9 cellular contexts compared by ENCODE assay signal in genomic region chr11:62538470-62539237, GRCh38. TPM values are rescaled to one million over a fixed set of nuclear protein-coding genes. Genes with fewer than 3 reads are reported as not detected.
DNase-seq lines count a peak whose midpoint lies in the region; ATAC-seq and TF ChIP-seq lines count a peak whose summit lies in the region.
"Had no signal": no experiment of that assay in that cellular context is flagged by ENCODE, and none has a peak within 500 bp of the region (broad histone marks: within the 10 kb centered on the region; RNA-seq: fewer than 3 reads in every experiment).

No MANE protein-coding gene starts in this region.

- H3K4me1 Mint-ChIP-seq in CD8-positive, alpha-beta T cell (ENCODE audit: low read depth) = peaks cover 47% of the 10 kb centered on the region
- peaks cover 64 to 79% of the 10 kb centered on the region in 2 donors for H3K4me1 Mint-ChIP-seq in effector memory CD8-positive, alpha-beta T cell (ENCODE audit: low read depth in 2 of 2)
- H3K4me1 Mint-ChIP-seq in progenitor cell of endocrine pancreas (ENCODE audit: low read depth) = peaks cover 20% of the 10 kb centered on the region

- CTCF ChIA-PET in CD8-positive, alpha-beta T cell (lab: Charles Lee) = interaction anchor here (0.6 to 13.8 kb wide), 3 partner anchors 17 to 114 kb away, joined by 3 to 265 read pairs (median 4); no protein-coding TSS in a partner anchor

- H3K4me3 Mint-ChIP-seq in CD8-positive, alpha-beta T cell = peak overlapping the region; percentile 63
- H3K4me3 Mint-ChIP-seq in effector memory CD8-positive, alpha-beta T cell = peak overlapping the region; percentile 96 to 98
- no peak overlapping the region for H3K4me3 Mint-ChIP-seq in progenitor cell of endocrine pancreas (ENCODE audit: low read depth)
- H3K4me3 Mint-ChIP-seq: neural crest cell had no signal

- H3K9me3 ChIP-seq in CD8-positive, alpha-beta T cell (ENCODE audit: low read length) = no peaks in the 10 kb centered on the region

- no peak for TF ChIP-seq CTCF in CD8-positive, alpha-beta T cell (IDR thresholded peaks at IDR 0.05)
- TF ChIP-seq CTCF in progenitor cell of endocrine pancreas (IDR thresholded peaks at IDR 0.05; ENCODE audit: unreplicated experiment) = no peak
- no peak for TF ChIP-seq CTCF in dorsolateral prefrontal cortex (IDR thresholded peaks at IDR 0.05 in 54 of 56, conservative IDR thresholded peaks at IDR 0.05 in 2 of 56; ENCODE audit: low read depth in 1 of 56, partially characterized antibody in 56 of 56)

- H3K4me3 ChIP-seq in CD8-positive, alpha-beta T cell (ENCODE audit: low read depth, low read length) = no peak overlapping the region
- peak overlapping the region in 3 of 59 donors; percentile 7 to 78 (median 31) for H3K4me3 ChIP-seq in dorsolateral prefrontal cortex

- H3K9me3 Mint-ChIP-seq in CD8-positive, alpha-beta T cell = no peaks in the 10 kb centered on the region
- H3K9me3 Mint-ChIP-seq in effector memory CD8-positive, alpha-beta T cell = no peaks in the 10 kb centered on the region
- no peaks in the 10 kb centered on the region for H3K9me3 Mint-ChIP-seq in progenitor cell of endocrine pancreas (ENCODE audit: low read depth)
- H3K9me3 Mint-ChIP-seq: neural crest cell had no signal

- H3K36me3 Mint-ChIP-seq in CD8-positive, alpha-beta T cell = peaks cover 33% of the 10 kb centered on the region
- peaks cover 99% of the 10 kb centered on the region for H3K36me3 Mint-ChIP-seq in effector memory CD8-positive, alpha-beta T cell (ENCODE audit: insufficient read depth)
- peaks cover 7% of the 10 kb centered on the region for H3K36me3 Mint-ChIP-seq in progenitor cell of endocrine pancreas (ENCODE audit: insufficient read depth)

- POLR2A ChIA-PET in CD8-positive, alpha-beta T cell (lab: Charles Lee) = no interaction called here

- H3K27ac Mint-ChIP-seq in CD8-positive, alpha-beta T cell = peak overlapping the region; percentile 82
- H3K27ac Mint-ChIP-seq in effector memory CD8-positive, alpha-beta T cell = peak overlapping the region; percentile 93 to 99
- peak overlapping the region; percentile 25 for H3K27ac Mint-ChIP-seq in progenitor cell of endocrine pancreas

- H3K27me3 Mint-ChIP-seq in CD8-positive, alpha-beta T cell (ENCODE audit: low read depth) = no peaks in the 10 kb centered on the region
- no peaks in the 10 kb centered on the region for H3K27me3 Mint-ChIP-seq in effector memory CD8-positive, alpha-beta T cell
- H3K27me3 Mint-ChIP-seq in progenitor cell of endocrine pancreas = peaks cover 8% of the 10 kb centered on the region

- intact Hi-C loops in CD8-positive, alpha-beta T cell (cut with DNase I, micrococcal nuclease) = no loop called here
- intact Hi-C loops in dorsolateral prefrontal cortex (cut with DNase I) = no loop called here

- H3K4me1 ChIP-seq in CD8-positive, alpha-beta T cell (ENCODE audit: insufficient read depth, low read length) = peaks cover 55% of the 10 kb centered on the region

- no peaks in the 10 kb centered on the region for H3K27me3 ChIP-seq in CD8-positive, alpha-beta T cell (ENCODE audit: insufficient read depth, low read length)
- no peaks in the 10 kb centered on the region for H3K27me3 ChIP-seq in dorsolateral prefrontal cortex

- no peak overlapping the region for H3K27ac ChIP-seq in CD8-positive, alpha-beta T cell (ENCODE audit: low read depth, low read length)
- peak overlapping the region in 5 of 59 donors; percentile 15 to 85 (median 32) for H3K27ac ChIP-seq in dorsolateral prefrontal cortex

- peaks cover 15% of the 10 kb centered on the region for H3K36me3 ChIP-seq in CD8-positive, alpha-beta T cell (ENCODE audit: insufficient read depth, low read length)

- ATAC-seq in CD8-positive, alpha-beta T cell = no peak
- ATAC-seq in effector memory CD8-positive, alpha-beta T cell (replicated peaks) = peak; percentile 6

- DNase-seq in CD8-positive, alpha-beta T cell = no peak
- DNase-seq in NCI-H510A treated with DMSO at 0.1 percent for 48 hours (lab: John Stamatoyannopoulos, UW) = peak; percentile 71
- no peak for DNase-seq in effector memory CD8-positive, alpha-beta T cell
- no peak for DNase-seq in progenitor cell of endocrine pancreas (ENCODE audit: low spot score, unreplicated experiment)
- DNase-seq in dermis blood vessel endothelial cell = no peak
- DNase-seq in hippocampal formation (lab: John Stamatoyannopoulos, UW) = no peak
- DNase-seq in dorsolateral prefrontal cortex = no peak
- DNase-seq in 8988T = no peak

RNA-seq across cellular contexts. Expression of gene AHNAK, which starts 8.0 kb away (rescaled TPM):
- total RNA-seq in CD8-positive, alpha-beta T cell = 100 to 1,000 TPM; 185 to 188 TPM
- total RNA-seq in progenitor cell of endocrine pancreas = 27.2 and 39.8 TPM in 2 replicates
- 517 and 766 TPM in 2 replicates for total RNA-seq in dermis blood vessel endothelial cell
- 100 to 1,000 TPM in 106 of 120 experiments, 10 to 100 TPM in 14; 61.5 to 470 (median 154) TPM for total RNA-seq in dorsolateral prefrontal cortex

RNA-seq across cellular contexts. Expression of gene EEF1G, which starts 35.0 kb away (rescaled TPM):
- total RNA-seq in CD8-positive, alpha-beta T cell = 1,000 to 10,000 TPM; 2,174 to 2,204 TPM
- total RNA-seq in progenitor cell of endocrine pancreas (1,931 and 1,938 TPM in 2 replicates), dermis blood vessel endothelial cell (1,345 and 1,561 TPM in 2 replicates), dorsolateral prefrontal cortex (100 to 1,000 TPM; 260 to 479 (median 336) TPM)

RNA-seq across cellular contexts. Expression of gene TUT1, which starts 52.7 kb away (rescaled TPM):
- 10 to 100 TPM; 15.3 to 17.7 TPM for total RNA-seq in CD8-positive, alpha-beta T cell
- total RNA-seq in progenitor cell of endocrine pancreas (23.1 and 26.0 TPM in 2 replicates), dermis blood vessel endothelial cell (13.8 and 15.1 TPM in 2 replicates), dorsolateral prefrontal cortex (10 to 100 TPM; 11.6 to 30.9 (median 19.4) TPM)

Comparison
In these comparisons a context has a peak if more than half of its experiments do, and no peak if none do; other contexts are left out.
1. H3K27ac Mint-ChIP-seq: peak in every context shown above with its lines; median percentile 96 in effector memory CD8-positive, alpha-beta T cell; 82 in CD8-positive, alpha-beta T cell; 25 in progenitor cell of endocrine pancreas.